In genomic region chr12:99505805-99506204, GRCh38 we compare ENCODE assay signal across 14 cellular contexts.
DNase-seq lines count a peak whose midpoint lies in the region; ATAC-seq and TF ChIP-seq lines count a peak whose summit lies in the region.
"Had no signal": no experiment of that assay in that cellular context is flagged by ENCODE, and none has a peak within 500 bp of the region (broad histone marks: within the 10 kb centered on the region; RNA-seq: fewer than 3 reads in every experiment).

No MANE protein-coding gene starts in this region.

- H3K79me2 ChIP-seq in OCI-LY7 (ENCODE audit: insufficient read depth, low read depth, low read length) = no peaks in the 10 kb centered on the region

- no peak overlapping the region for H3K4me2 ChIP-seq in OCI-LY7 (ENCODE audit: low read length)
- H3K4me2 ChIP-seq: A549 had no signal

- 95 to 96% methylated on average over 3 of the region's 3 CpGs for WGBS in thyroid gland, 2 donors

- H3K36me3 ChIP-seq in OCI-LY7 (ENCODE audit: insufficient read depth, low read length) (no peaks in the 10 kb centered on the region; the same call in 1 of the 2 replicates), thyroid gland (no peaks in the 10 kb centered on the region)
- H3K36me3 ChIP-seq: BE2C, HAP-1 had no signal

- H3K4me3 ChIP-seq in NB4 (ENCODE audit: low read depth, low read length) (no peak overlapping the region), OCI-LY7 (ENCODE audit: low read depth, low read length, poor library complexity, severe bottlenecking) (no peak overlapping the region), thyroid gland (replicated peaks in 1 of 3) (no peak overlapping the region)
- H3K4me3 ChIP-seq: A549, GM12878, HAP-1 had no signal

- peak overlapping the region; percentile 25; the same call in 1 of the 2 replicates for H2AFZ ChIP-seq in OCI-LY7 (ENCODE audit: low read length)

- H3K9me3 ChIP-seq in OCI-LY7 (ENCODE audit: low read length) (peaks cover 8% of the 10 kb centered on the region; the same call in 1 of the 2 replicates), thyroid gland (no peaks in the 10 kb centered on the region)
- H3K9me3 ChIP-seq: A549, BE2C, HAP-1 had no signal

- TF ChIP-seq POLR2A in NB4 (IDR thresholded peaks at IDR 0.05; ENCODE audit: extremely low read depth, insufficient read length) (no peak), thyroid gland (IDR thresholded peaks at IDR 0.05) (no peak)

- H3K4me1 ChIP-seq in OCI-LY7 (ENCODE audit: insufficient read depth, low read length, poor library complexity, severe bottlenecking) = no peaks in the 10 kb centered on the region
- H3K4me1 ChIP-seq in thyroid gland = no peaks in the 10 kb centered on the region
- H3K4me1 ChIP-seq: A549, BE2C, HAP-1 had no signal

- peak; percentile 7 for DNase-seq in NB4 (ENCODE audit: low read depth)
- no peak for DNase-seq in OCI-LY7 (ENCODE audit: low spot score)
- DNase-seq in astrocyte of the hippocampus (ENCODE audit: low read depth, low spot score) = peak; percentile 20
- DNase-seq in myocyte (ENCODE audit: low read depth) = peak; percentile 14
- DNase-seq in thyroid gland = no peak
- DNase-seq: BE2C; CD4-positive, alpha-beta memory T cell; DMS79 had no signal

- ATAC-seq in HG02798 (IDR thresholded peaks at IDR 0.05; ENCODE audit: poor library complexity, unreplicated experiment) (no peak), HG02571 (IDR thresholded peaks at IDR 0.05; ENCODE audit: unreplicated experiment) (no peak)
- ATAC-seq: A549, GM12878 had no signal

- TF ChIP-seq CTCF in NB4 (IDR thresholded peaks at IDR 0.05; ENCODE audit: low read depth, low read length) = no peak
- TF ChIP-seq CTCF in OCI-LY7 (conservative IDR thresholded peaks at IDR 0.05; ENCODE audit: low read length) = no peak
- no peak for TF ChIP-seq CTCF in thyroid gland (IDR thresholded peaks at IDR 0.05)

- CTCF ChIA-PET in OCI-LY7 (lab: Charles Lee; ENCODE audit: unreplicated experiment) = no interaction called here

- H3K9me2 ChIP-seq in OCI-LY7 (ENCODE audit: insufficient read depth, low read length) = no peaks in the 10 kb centered on the region

- BruUV-seq in OCI-LY7 (replicated peaks; lab: Mats Ljungman, UMichigan) = no TSS peak

- POLR2A ChIA-PET in OCI-LY7 (lab: Charles Lee) = no interaction called here

- no peak overlapping the region for H3K27ac ChIP-seq in OCI-LY7 (ENCODE audit: low read depth, low read length, poor library complexity, severe bottlenecking)
- H3K27ac ChIP-seq in thyroid gland = no peak overlapping the region
- H3K27ac ChIP-seq: A549, C4-2B had no signal

- no peaks in the 10 kb centered on the region for H3K27me3 ChIP-seq in thyroid gland
- H3K27me3 ChIP-seq: BE2C had no signal

- intact Hi-C loops in OCI-LY7 (cut with micrococcal nuclease; ENCODE audit: unreplicated experiment) (no loop called here), thyroid gland (cut with DNase I) (no loop called here)

- H4K20me1 ChIP-seq in OCI-LY7 (ENCODE audit: insufficient read depth, low read length) = no peaks in the 10 kb centered on the region

Comparison
In these comparisons a context has a peak if more than half of its experiments do, and no peak if none do; other contexts are left out.
1. DNase-seq: peak in NB4 (single experiment), astrocyte of the hippocampus (single experiment) and myocyte (single experiment); none in OCI-LY7 (single experiment) and thyroid gland (0 of 2).